Comparison of ENCODE assay signal across 25 cellular contexts in the genomic region with DNA sequence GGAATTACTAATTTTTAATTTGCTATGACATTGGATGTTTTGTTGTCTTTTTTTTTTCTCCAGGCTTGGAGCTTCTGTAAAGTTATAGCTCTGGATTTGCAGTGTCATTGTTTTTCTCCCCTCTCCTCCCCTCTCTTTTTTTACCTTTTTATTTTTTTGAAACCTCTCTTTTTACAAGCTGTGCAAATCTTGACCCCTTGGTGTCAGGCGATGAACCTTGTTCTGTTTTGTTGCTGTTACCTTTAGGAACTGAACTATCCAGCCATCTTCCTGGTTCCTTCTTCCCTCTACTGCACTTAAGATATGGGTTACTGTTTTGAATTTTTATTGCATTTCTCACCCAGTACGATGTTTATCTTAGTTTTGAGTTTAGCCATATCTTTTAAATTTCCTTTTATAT. TPM values are rescaled to one million over a fixed set of nuclear protein-coding genes. Genes with fewer than 3 reads are reported as not detected.
DNase-seq lines count a peak whose midpoint lies in the region; ATAC-seq and TF ChIP-seq lines count a peak whose summit lies in the region.
"Had no signal": no experiment of that assay in that cellular context is flagged by ENCODE, and none has a peak within 500 bp of the region (broad histone marks: within the 10 kb centered on the region; RNA-seq: fewer than 3 reads in every experiment).

No MANE protein-coding gene starts in this region.

- peaks cover 2% of the 10 kb centered on the region for H3K9me3 Mint-ChIP-seq in activated naive CD8-positive, alpha-beta T cell treated with anti-CD3 and anti-CD28 coated beads, Interleukin-2, amount 10 ng/mL, durations not matched to agents 7 days and 5 days
- peaks cover 7% of the 10 kb centered on the region for H3K9me3 Mint-ChIP-seq in activated naive CD8-positive, alpha-beta T cell treated with anti-CD3 and anti-CD28 coated beads for 36 hours
- no peaks in the 10 kb centered on the region for H3K9me3 Mint-ChIP-seq in dendritic cell treated with granulocyte-macrophage colony-stimulating factor and Interleukin-4, amounts not matched to agents 40 ng/mL and 50 ng/mL, for 4 days
- H3K9me3 Mint-ChIP-seq in type B pancreatic cell = peaks cover 7% of the 10 kb centered on the region
- peaks cover 3% of the 10 kb centered on the region for H3K9me3 Mint-ChIP-seq in activated CD4-positive, alpha-beta memory T cell treated with anti-CD3 and anti-CD28 coated beads, Interleukin-2, amount 10 ng/mL, durations not matched to agents 7 days and 5 days
- H3K9me3 Mint-ChIP-seq in T-helper 2 cell treated with Interferon-gamma antibody and Interleukin-4, amounts not matched to agents 5 μg/mL and 100 μg/mL, for 36 hours = no peaks in the 10 kb centered on the region

- H3K4me1 Mint-ChIP-seq in activated naive CD8-positive, alpha-beta T cell treated with anti-CD3 and anti-CD28 coated beads, Interleukin-2, amount 10 ng/mL, durations not matched to agents 7 days and 5 days = peaks cover 8% of the 10 kb centered on the region
- H3K4me1 Mint-ChIP-seq in activated naive CD8-positive, alpha-beta T cell treated with anti-CD3 and anti-CD28 coated beads for 36 hours = peaks cover 39% of the 10 kb centered on the region
- peaks cover 36% of the 10 kb centered on the region for H3K4me1 Mint-ChIP-seq in dendritic cell treated with granulocyte-macrophage colony-stimulating factor and Interleukin-4, amounts not matched to agents 40 ng/mL and 50 ng/mL, for 4 days (ENCODE audit: low read depth)
- H3K4me1 Mint-ChIP-seq in type B pancreatic cell (ENCODE audit: unreplicated experiment) = peaks cover 16% of the 10 kb centered on the region
- H3K4me1 Mint-ChIP-seq in activated CD4-positive, alpha-beta memory T cell treated with anti-CD3 and anti-CD28 coated beads, Interleukin-2, amount 10 ng/mL, durations not matched to agents 7 days and 5 days = peaks cover 18% of the 10 kb centered on the region
- peaks cover 19% of the 10 kb centered on the region for H3K4me1 Mint-ChIP-seq in T-helper 2 cell treated with Interferon-gamma antibody and Interleukin-4, amounts not matched to agents 5 μg/mL and 100 μg/mL, for 36 hours (ENCODE audit: low read depth)

- peaks cover 28% of the 10 kb centered on the region for H3K36me3 Mint-ChIP-seq in activated naive CD8-positive, alpha-beta T cell treated with anti-CD3 and anti-CD28 coated beads, Interleukin-2, amount 10 ng/mL, durations not matched to agents 7 days and 5 days
- peaks cover 29% of the 10 kb centered on the region for H3K36me3 Mint-ChIP-seq in activated naive CD8-positive, alpha-beta T cell treated with anti-CD3 and anti-CD28 coated beads for 36 hours
- peaks cover 21% of the 10 kb centered on the region for H3K36me3 Mint-ChIP-seq in dendritic cell treated with granulocyte-macrophage colony-stimulating factor and Interleukin-4, amounts not matched to agents 40 ng/mL and 50 ng/mL, for 4 days (ENCODE audit: low read depth)
- peaks cover 19% of the 10 kb centered on the region for H3K36me3 Mint-ChIP-seq in type B pancreatic cell
- H3K36me3 Mint-ChIP-seq in activated CD4-positive, alpha-beta memory T cell treated with anti-CD3 and anti-CD28 coated beads, Interleukin-2, amount 10 ng/mL, durations not matched to agents 7 days and 5 days (ENCODE audit: low read depth) = peaks cover 17% of the 10 kb centered on the region
- peaks cover 2% of the 10 kb centered on the region for H3K36me3 Mint-ChIP-seq in T-helper 2 cell treated with Interferon-gamma antibody and Interleukin-4, amounts not matched to agents 5 μg/mL and 100 μg/mL, for 36 hours (ENCODE audit: low read depth)

- CTCF ChIA-PET in activated CD4-positive, alpha-beta memory T cell treated with anti-CD3 and anti-CD28 coated beads, Interleukin-2, amount 10 ng/mL, durations not matched to agents 7 days and 5 days (lab: Charles Lee) = no interaction called here

- POLR2A ChIA-PET in activated naive CD8-positive, alpha-beta T cell treated with anti-CD3 and anti-CD28 coated beads, Interleukin-2, amount 10 ng/mL, durations not matched to agents 7 days and 5 days (lab: Charles Lee) = no interaction called here
- POLR2A ChIA-PET in activated CD4-positive, alpha-beta memory T cell treated with anti-CD3 and anti-CD28 coated beads, Interleukin-2, amount 10 ng/mL, durations not matched to agents 7 days and 5 days (lab: Charles Lee) = no interaction called here

- H3K9me3 ChIP-seq in mucosa of descending colon = no peaks in the 10 kb centered on the region
- H3K9me3 ChIP-seq: neutrophil, right atrium auricular region, upper lobe of right lung had no signal

- no peak for ATAC-seq in activated naive CD8-positive, alpha-beta T cell treated with anti-CD3 and anti-CD28 coated beads, Interleukin-2, amount 10 ng/mL, durations not matched to agents 7 days and 5 days (ENCODE audit: low read depth)
- peak; percentile 92 for ATAC-seq in mucosa of descending colon
- ATAC-seq: activated CD8-positive, alpha-beta memory T cell treated with anti-CD3 and anti-CD28 coated beads, Interleukin-2, amount 10 ng/mL, durations not matched to agents 7 days and 5 days; stimulated activated naive B cell treated with anti-CD40 and anti-IgM and Interleukin-4, amounts not matched to agents 10 μg/mL and 1 μg/mL and 100 μg/mL, for 72 hours; upper lobe of right lung had no signal

- no peaks in the 10 kb centered on the region for H3K27me3 Mint-ChIP-seq in activated naive CD8-positive, alpha-beta T cell treated with anti-CD3 and anti-CD28 coated beads, Interleukin-2, amount 10 ng/mL, durations not matched to agents 7 days and 5 days
- no peaks in the 10 kb centered on the region for H3K27me3 Mint-ChIP-seq in activated naive CD8-positive, alpha-beta T cell treated with anti-CD3 and anti-CD28 coated beads for 36 hours
- H3K27me3 Mint-ChIP-seq in dendritic cell treated with granulocyte-macrophage colony-stimulating factor and Interleukin-4, amounts not matched to agents 40 ng/mL and 50 ng/mL, for 4 days = no peaks in the 10 kb centered on the region
- H3K27me3 Mint-ChIP-seq in type B pancreatic cell = no peaks in the 10 kb centered on the region
- H3K27me3 Mint-ChIP-seq in activated CD4-positive, alpha-beta memory T cell treated with anti-CD3 and anti-CD28 coated beads, Interleukin-2, amount 10 ng/mL, durations not matched to agents 7 days and 5 days = no peaks in the 10 kb centered on the region
- H3K27me3 Mint-ChIP-seq in T-helper 2 cell treated with Interferon-gamma antibody and Interleukin-4, amounts not matched to agents 5 μg/mL and 100 μg/mL, for 36 hours (ENCODE audit: low read depth) = no peaks in the 10 kb centered on the region
- H3K27me3 Mint-ChIP-seq: activated CD8-positive, alpha-beta memory T cell treated with anti-CD3 and anti-CD28 coated beads, Interleukin-2, amount 10 ng/mL, durations not matched to agents 7 days and 5 days; stimulated activated naive B cell treated with anti-CD40 and anti-IgM and Interleukin-4, amounts not matched to agents 10 μg/mL and 1 μg/mL and 100 μg/mL, for 72 hours had no signal

- no peak for TF ChIP-seq CTCF in mucosa of descending colon (IDR thresholded peaks at IDR 0.05)
- no peak for TF ChIP-seq CTCF in type B pancreatic cell (conservative IDR thresholded peaks at IDR 0.05)

- peaks cover 37% of the 10 kb centered on the region for H3K4me1 ChIP-seq in mucosa of descending colon (ENCODE audit: low read depth)

- no peak overlapping the region for H3K4me3 ChIP-seq in mucosa of descending colon
- H3K4me3 ChIP-seq: BLaER1, right atrium auricular region, upper lobe of right lung had no signal

- no peak overlapping the region for H3K4me3 Mint-ChIP-seq in activated naive CD8-positive, alpha-beta T cell treated with anti-CD3 and anti-CD28 coated beads, Interleukin-2, amount 10 ng/mL, durations not matched to agents 7 days and 5 days
- no peak overlapping the region for H3K4me3 Mint-ChIP-seq in activated naive CD8-positive, alpha-beta T cell treated with anti-CD3 and anti-CD28 coated beads for 36 hours
- H3K4me3 Mint-ChIP-seq in dendritic cell treated with granulocyte-macrophage colony-stimulating factor and Interleukin-4, amounts not matched to agents 40 ng/mL and 50 ng/mL, for 4 days = no peak overlapping the region
- H3K4me3 Mint-ChIP-seq in type B pancreatic cell = no peak overlapping the region
- no peak overlapping the region for H3K4me3 Mint-ChIP-seq in activated CD4-positive, alpha-beta memory T cell treated with anti-CD3 and anti-CD28 coated beads, Interleukin-2, amount 10 ng/mL, durations not matched to agents 7 days and 5 days
- H3K4me3 Mint-ChIP-seq in T-helper 2 cell treated with Interferon-gamma antibody and Interleukin-4, amounts not matched to agents 5 μg/mL and 100 μg/mL, for 36 hours = no peak overlapping the region
- H3K4me3 Mint-ChIP-seq: activated CD8-positive, alpha-beta memory T cell treated with anti-CD3 and anti-CD28 coated beads, Interleukin-2, amount 10 ng/mL, durations not matched to agents 7 days and 5 days; stimulated activated naive B cell treated with anti-CD40 and anti-IgM and Interleukin-4, amounts not matched to agents 10 μg/mL and 1 μg/mL and 100 μg/mL, for 72 hours had no signal

- peak overlapping the region; percentile 66 for H3K27ac Mint-ChIP-seq in activated naive CD8-positive, alpha-beta T cell treated with anti-CD3 and anti-CD28 coated beads, Interleukin-2, amount 10 ng/mL, durations not matched to agents 7 days and 5 days
- no peak overlapping the region for H3K27ac Mint-ChIP-seq in activated naive CD8-positive, alpha-beta T cell treated with anti-CD3 and anti-CD28 coated beads for 36 hours
- H3K27ac Mint-ChIP-seq in dendritic cell treated with granulocyte-macrophage colony-stimulating factor and Interleukin-4, amounts not matched to agents 40 ng/mL and 50 ng/mL, for 4 days = peak overlapping the region; percentile 5
- peak overlapping the region; percentile 39 for H3K27ac Mint-ChIP-seq in type B pancreatic cell
- no peak overlapping the region for H3K27ac Mint-ChIP-seq in activated CD4-positive, alpha-beta memory T cell treated with anti-CD3 and anti-CD28 coated beads, Interleukin-2, amount 10 ng/mL, durations not matched to agents 7 days and 5 days
- no peak overlapping the region for H3K27ac Mint-ChIP-seq in T-helper 2 cell treated with Interferon-gamma antibody and Interleukin-4, amounts not matched to agents 5 μg/mL and 100 μg/mL, for 36 hours
- H3K27ac Mint-ChIP-seq: activated CD8-positive, alpha-beta memory T cell treated with anti-CD3 and anti-CD28 coated beads, Interleukin-2, amount 10 ng/mL, durations not matched to agents 7 days and 5 days; stimulated activated naive B cell treated with anti-CD40 and anti-IgM and Interleukin-4, amounts not matched to agents 10 μg/mL and 1 μg/mL and 100 μg/mL, for 72 hours had no signal

- intact Hi-C loops in dendritic cell treated with granulocyte-macrophage colony-stimulating factor and Interleukin-4, amounts not matched to agents 40 ng/mL and 50 ng/mL, for 4 days (cut with micrococcal nuclease) = no loop called here
- intact Hi-C loops in mucosa of descending colon (cut with DNase I, micrococcal nuclease) = no loop called here

- H3K36me3 ChIP-seq in mucosa of descending colon (ENCODE audit: low read depth) = no peaks in the 10 kb centered on the region
- H3K36me3 ChIP-seq: brain microvascular endothelial cell, neutrophil, right atrium auricular region, upper lobe of right lung had no signal

- no peak for DNase-seq in activated naive CD8-positive, alpha-beta T cell treated with anti-CD3 and anti-CD28 coated beads, Interleukin-2, amount 10 ng/mL, durations not matched to agents 7 days and 5 days
- DNase-seq in activated naive CD8-positive, alpha-beta T cell treated with anti-CD3 and anti-CD28 coated beads for 36 hours = no peak
- DNase-seq in mucosa of descending colon = peak in 1 of 3 donors; percentile 29
- no peak for DNase-seq in type B pancreatic cell (ENCODE audit: extremely low spot score, unreplicated experiment)
- DNase-seq in activated CD4-positive, alpha-beta memory T cell treated with anti-CD3 and anti-CD28 coated beads, Interleukin-2, amount 10 ng/mL, durations not matched to agents 7 days and 5 days = no peak
- no peak for DNase-seq in T-helper 2 cell treated with Interferon-gamma antibody and Interleukin-4, amounts not matched to agents 5 μg/mL and 100 μg/mL, for 36 hours (ENCODE audit: low spot score)
- DNase-seq in effector CD8-positive, alpha-beta T cell (lab: John Stamatoyannopoulos, UW) = no peak
- DNase-seq: activated CD4-positive, alpha-beta T cell treated with anti-CD3 and anti-CD28 coated beads for 4 hours; activated CD8-positive, alpha-beta memory T cell treated with anti-CD3 and anti-CD28 coated beads, Interleukin-2, amount 10 ng/mL, durations not matched to agents 7 days and 5 days; brain microvascular endothelial cell; cortex of kidney; foreskin melanocyte; hypothalamus; kidney glomerular epithelial cell; MV-4-11; NCI-H2029 treated with DMSO at 0.1 percent for 48 hours; NCI-H446 treated with DMSO at 0.1 percent for 48 hours; NK-92 treated with Interleukin-12 subunit alpha and Interleukin-12 subunit beta, amount 100 ng/mL, for 24 hours; stimulated activated naive B cell treated with anti-CD40 and anti-IgM and Interleukin-4, amounts not matched to agents 10 μg/mL and 1 μg/mL and 100 μg/mL, for 72 hours; SW 1271; upper lobe of right lung had no signal

RNA-seq across cellular contexts. Expression of a gene that starts 13.7 kb away (rescaled TPM):
- total RNA-seq in activated naive CD8-positive, alpha-beta T cell treated with anti-CD3 and anti-CD28 coated beads, Interleukin-2, amount 10 ng/mL, durations not matched to agents 7 days and 5 days = 100 to 1,000 TPM; 110 to 111 TPM
- total RNA-seq in activated naive CD8-positive, alpha-beta T cell treated with anti-CD3 and anti-CD28 coated beads for 36 hours = 100 to 1,000 TPM; 119 TPM
- total RNA-seq in mucosa of descending colon (100 to 1,000 TPM; 181 to 299 (median 251) TPM), type B pancreatic cell (ENCODE audit: low replicate concordance) (103 and 105 TPM in 2 replicates)
- total RNA-seq in activated CD4-positive, alpha-beta memory T cell treated with anti-CD3 and anti-CD28 coated beads, Interleukin-2, amount 10 ng/mL, durations not matched to agents 7 days and 5 days = 10 to 100 TPM; 96.7 to 99.9 TPM

Comparison
In these comparisons a context has a peak if more than half of its experiments do, and no peak if none do; other contexts are left out.
1. H3K27ac Mint-ChIP-seq: peak in activated naive CD8-positive, alpha-beta T cell treated with anti-CD3 and anti-CD28 coated beads, Interleukin-2, amount 10 ng/mL, durations not matched to agents 7 days and 5 days (single experiment), dendritic cell treated with granulocyte-macrophage colony-stimulating factor and Interleukin-4, amounts not matched to agents 40 ng/mL and 50 ng/mL, for 4 days (single experiment) and type B pancreatic cell (single experiment); none in activated naive CD8-positive, alpha-beta T cell treated with anti-CD3 and anti-CD28 coated beads for 36 hours (single experiment), activated CD4-positive, alpha-beta memory T cell treated with anti-CD3 and anti-CD28 coated beads, Interleukin-2, amount 10 ng/mL, durations not matched to agents 7 days and 5 days (single experiment) and T-helper 2 cell treated with Interferon-gamma antibody and Interleukin-4, amounts not matched to agents 5 μg/mL and 100 μg/mL, for 36 hours (single experiment).